Comparison of ENCODE assay signal across 9 cellular contexts in the genomic region with DNA sequence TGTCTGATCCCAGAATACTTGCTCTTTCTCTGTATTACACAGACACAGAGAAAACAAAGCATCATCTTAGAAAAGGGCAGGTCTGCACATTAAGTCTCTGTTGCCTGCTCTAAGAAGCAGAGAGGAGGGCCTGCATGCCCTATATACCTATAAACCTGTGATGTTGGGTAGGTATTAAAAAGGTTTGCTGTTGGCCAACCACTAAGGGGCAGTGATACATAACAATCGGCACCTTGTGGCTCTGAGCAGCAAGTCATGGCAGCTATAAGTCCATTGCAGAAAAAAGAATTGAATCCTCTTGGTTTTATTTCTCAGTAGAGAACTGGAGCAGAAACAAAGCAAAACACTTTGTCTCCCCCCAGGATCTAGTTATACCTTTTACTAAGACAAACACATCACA.
DNase-seq lines count a peak whose midpoint lies in the region; ATAC-seq and TF ChIP-seq lines count a peak whose summit lies in the region.
"Had no signal": no experiment of that assay in that cellular context is flagged by ENCODE, and none has a peak within 500 bp of the region (broad histone marks: within the 10 kb centered on the region; RNA-seq: fewer than 3 reads in every experiment).

No MANE protein-coding gene starts in this region.

- H3F3A ChIP-seq in GM23248 (ENCODE audit: insufficient read depth) (peaks cover 23% of the 10 kb centered on the region), neural progenitor cell (ENCODE audit: low read depth) (no peaks in the 10 kb centered on the region)

- H3K27ac Mint-ChIP-seq in neural progenitor cell, result no peak overlapping the region

- H3K9me3 ChIP-seq in GM23248 (ENCODE audit: low read depth) (no peaks in the 10 kb centered on the region), neural progenitor cell (ENCODE audit: low read depth) (no peaks in the 10 kb centered on the region)

- H3K9me3 Mint-ChIP-seq in neural progenitor cell, result no peaks in the 10 kb centered on the region

- H3K9me2 ChIP-seq in GM23248 (ENCODE audit: insufficient read depth), result no peaks in the 10 kb centered on the region

- H3K4me1 ChIP-seq in GM23248 (ENCODE audit: insufficient read depth) (peaks cover 61% of the 10 kb centered on the region), neural progenitor cell (peaks cover 18% of the 10 kb centered on the region)

- H3K9ac ChIP-seq in GM23248 (no peak overlapping the region), neural progenitor cell (no peak overlapping the region)

- WGBS in GM23248 (ENCODE audit: low coverage in 1 of 2, low lambda C conversion rate in 2 of 2, missing lambda C conversion rate in 2 of 2), 2 experiments, result 0 to 11% methylated on average over 1 of the region's 1 CpG

- H4K20me1 ChIP-seq in GM23248 (ENCODE audit: insufficient read depth) (no peaks in the 10 kb centered on the region), neural progenitor cell (ENCODE audit: low read depth) (no peaks in the 10 kb centered on the region)

- no peak for ATAC-seq in HG03139 (IDR thresholded peaks at IDR 0.05; ENCODE audit: unreplicated experiment)

- no peaks in the 10 kb centered on the region for H3K36me3 ChIP-seq in GM23248 (ENCODE audit: low read depth)
- no peaks in the 10 kb centered on the region for H3K36me3 ChIP-seq in neural progenitor cell

- no peak overlapping the region for H3K4me3 Mint-ChIP-seq in neural progenitor cell

- no peak overlapping the region for H3K27ac ChIP-seq in GM23248
- no peak overlapping the region for H3K27ac ChIP-seq in neural progenitor cell

- H3K4me3 ChIP-seq in GM23248 (no peak overlapping the region), epithelial cell of esophagus (ENCODE audit: low read length) (no peak overlapping the region), neural progenitor cell (no peak overlapping the region)

- H3K27me3 Mint-ChIP-seq in neural progenitor cell (ENCODE audit: insufficient read depth, low read depth), result no peaks in the 10 kb centered on the region

- TF ChIP-seq CTCF in epithelial cell of esophagus (IDR thresholded peaks at IDR 0.05; ENCODE audit: insufficient read depth, low read depth, low read length, missing control alignments) (peak; percentile 73), neural progenitor cell (IDR thresholded peaks at IDR 0.05) (peak; percentile 67)

- no peaks in the 10 kb centered on the region for H3K79me2 ChIP-seq in GM23248 (ENCODE audit: insufficient read depth)
- no peaks in the 10 kb centered on the region for H3K79me2 ChIP-seq in neural progenitor cell (ENCODE audit: low read depth)

- no peaks in the 10 kb centered on the region for H3K36me3 Mint-ChIP-seq in neural progenitor cell

- H3K4me1 Mint-ChIP-seq in neural progenitor cell, result peaks cover 25% of the 10 kb centered on the region

- H3K4me2 ChIP-seq in GM23248 (ENCODE audit: unreplicated experiment) (no peak overlapping the region), neural progenitor cell (no peak overlapping the region)

- peak; percentile 68 for DNase-seq in GM23248
- DNase-seq in NCI-H82 (lab: John Stamatoyannopoulos, UW), result peak; percentile 70
- DNase-seq in epithelial cell of esophagus (ENCODE audit: low read depth), result peak; percentile 82
- DNase-seq in neural progenitor cell (ENCODE audit: low spot score), result peak; percentile 67
- DNase-seq in stimulated activated CD4-positive, alpha-beta T cell treated with anti-CD3 and anti-CD28 coated beads, Interleukin-1b, Interleukin-23, amount 100 ng/mL, for 48 hours, result no peak
- no peak for DNase-seq in occipital lobe (lab: John Stamatoyannopoulos, UW)
- no peak for DNase-seq in AML-193 (lab: John Stamatoyannopoulos, UW)
- DNase-seq: activated CD4-positive, alpha-beta T cell treated with anti-CD3 and anti-CD28 coated beads, Interleukin-2, amount 50 U/mL, for 48 hours had no signal

- in situ Hi-C loops in GM23248 (cut with MboI), result no loop called here

- H3K27me3 ChIP-seq in GM23248 (replicated peaks; ENCODE audit: insufficient read depth), result no peaks in the 10 kb centered on the region
- H3K27me3 ChIP-seq in neural progenitor cell, result no peaks in the 10 kb centered on the region

- H2AFZ ChIP-seq in GM23248 (peak overlapping the region; percentile 63), neural progenitor cell (replicated peaks) (peak overlapping the region; percentile 52)

Comparison
In these comparisons a context has a peak if more than half of its experiments do, and no peak if none do; other contexts are left out.
1. DNase-seq: peak in GM23248 (single experiment), NCI-H82 (single experiment), epithelial cell of esophagus (single experiment) and neural progenitor cell (single experiment); none in stimulated activated CD4-positive, alpha-beta T cell treated with anti-CD3 and anti-CD28 coated beads, Interleukin-1b, Interleukin-23, amount 100 ng/mL, for 48 hours (single experiment), occipital lobe (single experiment) and AML-193 (0 of 2).